ENCODE assay signal across 8 cellular contexts in the genomic region with DNA sequence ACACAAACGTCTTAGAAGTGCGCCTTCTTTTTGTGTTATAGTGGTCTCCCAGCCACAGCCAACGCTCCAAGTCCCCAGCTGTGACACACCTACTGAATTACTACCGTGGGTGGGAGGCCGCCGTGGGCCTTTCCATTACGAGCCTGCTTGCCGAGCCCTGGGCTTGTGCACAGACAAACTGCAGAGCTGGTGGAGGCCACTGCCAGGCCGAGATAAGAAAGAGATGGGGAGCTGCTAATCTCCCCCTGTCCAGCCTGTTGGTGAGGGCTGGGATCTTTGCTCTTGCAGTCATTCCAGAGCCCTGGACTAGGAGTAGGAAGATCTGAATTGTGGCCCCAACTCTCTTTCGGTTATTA. TPM values are rescaled to one million over a fixed set of nuclear protein-coding genes. Genes with fewer than 3 reads are reported as not detected.
A peak's percentile ranks its signal among the peaks of the same experiment; 100 is the strongest.
DNase-seq lines count a peak whose midpoint lies in the region; ATAC-seq and TF ChIP-seq lines count a peak whose summit lies in the region.

No MANE protein-coding gene starts in this region.

- H3K36me3 Mint-ChIP-seq in brain (peaks cover 7% of the 10 kb centered on the region), memory B cell (peaks cover 11% of the 10 kb centered on the region)

- no peak for ATAC-seq in memory B cell (ENCODE audit: low read depth)

- TF ChIP-seq CTCF in Loucy (conservative IDR thresholded peaks at IDR 0.05; ENCODE audit: low read length), result no peak
- no peak for TF ChIP-seq CTCF in brain (conservative IDR thresholded peaks at IDR 0.05)

- H3K9me3 Mint-ChIP-seq in brain, result no peaks in the 10 kb centered on the region
- no peaks in the 10 kb centered on the region for H3K9me3 Mint-ChIP-seq in memory B cell

- peaks cover 31% of the 10 kb centered on the region for H3K4me1 Mint-ChIP-seq in brain
- peaks cover 19% of the 10 kb centered on the region for H3K4me1 Mint-ChIP-seq in memory B cell

- H3K27ac Mint-ChIP-seq in brain (peak overlapping the region; percentile 98 to 100 (median 98)), memory B cell (peak overlapping the region; percentile 84)

- H3K79me2 ChIP-seq in Loucy (ENCODE audit: insufficient read depth, low read length), result peaks cover 41% of the 10 kb centered on the region

- H3K4me3 ChIP-seq in Loucy (ENCODE audit: low read length, poor library complexity, severe bottlenecking), result peak overlapping the region; percentile 99

- no peaks in the 10 kb centered on the region for H3K27me3 ChIP-seq in Loucy (ENCODE audit: insufficient read depth, low read length, poor library complexity, severe bottlenecking)

- peaks cover 54% of the 10 kb centered on the region for H3K4me1 ChIP-seq in Loucy (ENCODE audit: insufficient read depth, low read length, poor library complexity, severe bottlenecking)

- H3K27me3 Mint-ChIP-seq in brain, result peaks cover 6% of the 10 kb centered on the region
- no peaks in the 10 kb centered on the region for H3K27me3 Mint-ChIP-seq in memory B cell

- H3K36me3 ChIP-seq in Loucy (ENCODE audit: insufficient read depth, low read length), result peaks cover 14% of the 10 kb centered on the region; the same call in 1 of the 2 replicates

- H3K27ac ChIP-seq in temporal lobe (ENCODE audit: low read depth, low read length), result peak overlapping the region; percentile 70

- peak overlapping the region; percentile 100 for H3K4me2 ChIP-seq in Loucy (ENCODE audit: low read depth, low read length, poor library complexity, severe bottlenecking)

- DNase-seq in activated gamma-delta T cell treated with anti-CD3 and anti-CD28 coated beads, Interleukin-2, amount 50 U/mL, for 16 hours (ENCODE audit: low read depth), result peak; percentile 9
- DNase-seq in activated gamma-delta T cell treated with Interleukin-2 at 50 U/mL for 16 hours, result no peak
- DNase-seq in memory B cell (ENCODE audit: low spot score in 2 of 2), result no peak
- no peak for DNase-seq in glomerular visceral epithelial cell (ENCODE audit: extremely low spot score)
- DNase-seq in C1 segment of cervical spinal cord (lab: John Stamatoyannopoulos, UW), result no peak

- H3K9ac ChIP-seq in Loucy (ENCODE audit: low read depth, low read length, poor library complexity, severe bottlenecking), result peak overlapping the region; percentile 89

- no peaks in the 10 kb centered on the region for H3K9me2 ChIP-seq in Loucy (replicated peaks; ENCODE audit: low read depth, low read length)

- peaks cover 6% of the 10 kb centered on the region for H4K20me1 ChIP-seq in Loucy (ENCODE audit: insufficient read depth, low read length, poor library complexity, severe bottlenecking)

- H3F3A ChIP-seq in Loucy (ENCODE audit: low read depth), result peaks cover 15% of the 10 kb centered on the region

- H3K9me3 ChIP-seq in Loucy (ENCODE audit: insufficient read depth, low read depth, low read length), result no peaks in the 10 kb centered on the region

- H3K4me3 Mint-ChIP-seq in brain, result peak overlapping the region; percentile 98 to 100 (median 99)
- peak overlapping the region; percentile 93 for H3K4me3 Mint-ChIP-seq in memory B cell

- peak overlapping the region; percentile 98 for H2AFZ ChIP-seq in Loucy (ENCODE audit: low read length)

RNA-seq across cellular contexts. Expression of gene HMBS, which starts 0.8 kb away (rescaled TPM):
- polyA plus RNA-seq in brain (ENCODE audit: insufficient read depth, low read depth, low replicate concordance), result 28.1 TPM
- 3.9 TPM for total RNA-seq in temporal lobe

RNA-seq across cellular contexts. Expression of gene DPAGT1, which starts 16.2 kb away (rescaled TPM):
- polyA plus RNA-seq in brain (ENCODE audit: insufficient read depth, low read depth, low replicate concordance), result 43.8 TPM
- 10.6 TPM for total RNA-seq in temporal lobe

RNA-seq across cellular contexts. Expression of gene VPS11, which starts 17.9 kb away (rescaled TPM):
- polyA plus RNA-seq in brain (ENCODE audit: insufficient read depth, low read depth, low replicate concordance), result 59.4 TPM
- 20.2 TPM for total RNA-seq in temporal lobe

RNA-seq across cellular contexts. Expression of gene C2CD2L, which starts 21.6 kb away (rescaled TPM):
- 48.0 TPM for polyA plus RNA-seq in brain (ENCODE audit: insufficient read depth, low read depth, low replicate concordance)
- 7.9 TPM for total RNA-seq in temporal lobe

RNA-seq across cellular contexts. Expression of gene HYOU1, which starts 28.5 kb away (rescaled TPM):
- 161 TPM for polyA plus RNA-seq in brain (ENCODE audit: insufficient read depth, low read depth, low replicate concordance)
- total RNA-seq in temporal lobe, result 32.0 TPM
